3 cellular contexts compared by ENCODE assay signal in the genomic region with DNA sequence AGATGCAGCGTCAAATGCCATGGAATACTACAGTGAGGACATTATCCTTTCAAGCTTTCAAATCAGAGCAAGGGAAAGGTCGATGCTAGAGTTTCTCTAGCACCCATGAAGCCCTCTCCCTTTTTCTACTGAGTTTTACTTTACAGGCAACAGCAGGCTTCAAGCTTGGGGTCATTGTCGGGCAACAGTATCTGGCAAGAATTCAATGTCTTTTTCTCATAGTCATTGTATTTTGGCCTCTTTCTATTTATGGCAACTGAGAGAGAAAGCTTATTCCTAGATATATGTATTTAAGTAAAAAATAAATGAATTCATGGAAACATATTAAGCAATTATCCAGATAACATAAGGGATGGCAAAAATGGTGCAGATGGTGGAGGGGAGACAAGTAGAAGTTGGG.
TF ChIP-seq lines count a peak whose summit lies in the region.

No MANE protein-coding gene starts in this region.

TF ChIP-seq in HEK293, 187 proteins besides CTCF, POLR2A, EP300 and RAD21:
- TF ChIP-seq SCRT1 (tag by site-specific recombination; IDR thresholded peaks at IDR 0.05; ENCODE audit: borderline replicate concordance) (no peak), PRDM1 (tag by site-specific recombination; IDR thresholded peaks at IDR 0.05) (0 out of 2 replicates have a peak, but pooled peaks have one; percentile 15)
TF ChIP-seq in HEK293: peak in this region for 1.

TF ChIP-seq in K562, 482 proteins besides CTCF, POLR2A, EP300 and RAD21:
- TF ChIP-seq MYBL2 (IDR thresholded peaks at IDR 0.05; ENCODE audit: low read depth) (no peak), MYBL2 (CRISPR knock-in tag; IDR thresholded peaks at IDR 0.05; ENCODE audit: borderline replicate concordance) (no peak), ELF1 (tag; IDR thresholded peaks at IDR 0.05) (no peak), EWSR1 (IDR thresholded peaks at IDR 0.05; ENCODE audit: borderline replicate concordance, low read depth, partially characterized antibody) (no peak), GABPA (tag; conservative IDR thresholded peaks at IDR 0.05; ENCODE audit: low read depth) (no peak), POU5F1 (IDR thresholded peaks at IDR 0.05; ENCODE audit: borderline replicate concordance, low read depth, low read length, partially characterized antibody) (no peak), COPS2 (conservative IDR thresholded peaks at IDR 0.05) (no peak), HOMEZ (CRISPR knock-in tag; IDR thresholded peaks at IDR 0.05) (no peak), MCM3 (IDR thresholded peaks at IDR 0.05) (no peak), RHOXF2B (CRISPR knock-in tag; conservative IDR thresholded peaks at IDR 0.05) (no peak), ZNF12 (CRISPR knock-in tag; IDR thresholded peaks at IDR 0.05) (no peak), SMARCE1 (IDR thresholded peaks at IDR 0.05) (no peak), ZFP36 (IDR thresholded peaks at IDR 0.05; ENCODE audit: low read depth, low read length, partially characterized antibody) (no peak), THRA (IDR thresholded peaks at IDR 0.05) (no peak), TAF7 (tag; IDR thresholded peaks at IDR 0.05) (no peak), ZBTB7A (IDR thresholded peaks at IDR 0.05; ENCODE audit: borderline replicate concordance, control insufficient read depth, low read depth, low read length) (no peak), TRIM28 (IDR thresholded peaks at IDR 0.05) (no peak), NFE2 (IDR thresholded peaks at IDR 0.05; ENCODE audit: low read depth) (no peak)
- TF ChIP-seq, protein P1, sequence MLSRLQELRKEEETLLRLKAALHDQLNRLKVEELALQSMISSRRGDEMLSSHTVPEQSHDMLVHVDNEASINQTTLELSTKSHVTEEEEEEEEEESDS (CRISPR knock-in tag; IDR thresholded peaks at IDR 0.05): no peak
- TF ChIP-seq, protein P2, sequence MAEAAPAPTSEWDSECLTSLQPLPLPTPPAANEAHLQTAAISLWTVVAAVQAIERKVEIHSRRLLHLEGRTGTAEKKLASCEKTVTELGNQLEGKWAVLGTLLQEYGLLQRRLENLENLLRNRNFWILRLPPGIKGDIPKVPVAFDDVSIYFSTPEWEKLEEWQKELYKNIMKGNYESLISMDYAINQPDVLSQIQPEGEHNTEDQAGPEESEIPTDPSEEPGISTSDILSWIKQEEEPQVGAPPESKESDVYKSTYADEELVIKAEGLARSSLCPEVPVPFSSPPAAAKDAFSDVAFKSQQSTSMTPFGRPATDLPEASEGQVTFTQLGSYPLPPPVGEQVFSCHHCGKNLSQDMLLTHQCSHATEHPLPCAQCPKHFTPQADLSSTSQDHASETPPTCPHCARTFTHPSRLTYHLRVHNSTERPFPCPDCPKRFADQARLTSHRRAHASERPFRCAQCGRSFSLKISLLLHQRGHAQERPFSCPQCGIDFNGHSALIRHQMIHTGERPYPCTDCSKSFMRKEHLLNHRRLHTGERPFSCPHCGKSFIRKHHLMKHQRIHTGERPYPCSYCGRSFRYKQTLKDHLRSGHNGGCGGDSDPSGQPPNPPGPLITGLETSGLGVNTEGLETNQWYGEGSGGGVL (CRISPR knock-in tag; IDR thresholded peaks at IDR 0.05): no peak

TF ChIP-seq in GM23338, 12 proteins besides CTCF, POLR2A, EP300 and RAD21:
- TF ChIP-seq, protein P3, sequence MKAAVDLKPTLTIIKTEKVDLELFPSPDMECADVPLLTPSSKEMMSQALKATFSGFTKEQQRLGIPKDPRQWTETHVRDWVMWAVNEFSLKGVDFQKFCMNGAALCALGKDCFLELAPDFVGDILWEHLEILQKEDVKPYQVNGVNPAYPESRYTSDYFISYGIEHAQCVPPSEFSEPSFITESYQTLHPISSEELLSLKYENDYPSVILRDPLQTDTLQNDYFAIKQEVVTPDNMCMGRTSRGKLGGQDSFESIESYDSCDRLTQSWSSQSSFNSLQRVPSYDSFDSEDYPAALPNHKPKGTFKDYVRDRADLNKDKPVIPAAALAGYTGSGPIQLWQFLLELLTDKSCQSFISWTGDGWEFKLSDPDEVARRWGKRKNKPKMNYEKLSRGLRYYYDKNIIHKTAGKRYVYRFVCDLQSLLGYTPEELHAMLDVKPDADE (IDR thresholded peaks at IDR 0.05): no peak
- TF ChIP-seq NANOG (IDR thresholded peaks at IDR 0.05; ENCODE audit: borderline replicate concordance) (no peak), JUNB (IDR thresholded peaks at IDR 0.05; ENCODE audit: unreplicated experiment) (no peak), REST (IDR thresholded peaks at IDR 0.05; ENCODE audit: unreplicated experiment) (no peak), STAT1 (IDR thresholded peaks at IDR 0.05; ENCODE audit: unreplicated experiment) (no peak), ZNF331 (CRISPR knock-in tag; IDR thresholded peaks at IDR 0.05; ENCODE audit: low read depth) (no peak), EZH2 (IDR thresholded peaks at IDR 0.05; ENCODE audit: low read depth, unreplicated experiment) (no peak), ZNF114 (CRISPR knock-in tag; IDR thresholded peaks at IDR 0.05) (no peak), CREB1 (CRISPR knock-in tag; IDR thresholded peaks at IDR 0.05; ENCODE audit: low read depth) (no peak), EZH2phosphoT487 (IDR thresholded peaks at IDR 0.05; ENCODE audit: unreplicated experiment) (no peak)
- TF ChIP-seq, protein P4, sequence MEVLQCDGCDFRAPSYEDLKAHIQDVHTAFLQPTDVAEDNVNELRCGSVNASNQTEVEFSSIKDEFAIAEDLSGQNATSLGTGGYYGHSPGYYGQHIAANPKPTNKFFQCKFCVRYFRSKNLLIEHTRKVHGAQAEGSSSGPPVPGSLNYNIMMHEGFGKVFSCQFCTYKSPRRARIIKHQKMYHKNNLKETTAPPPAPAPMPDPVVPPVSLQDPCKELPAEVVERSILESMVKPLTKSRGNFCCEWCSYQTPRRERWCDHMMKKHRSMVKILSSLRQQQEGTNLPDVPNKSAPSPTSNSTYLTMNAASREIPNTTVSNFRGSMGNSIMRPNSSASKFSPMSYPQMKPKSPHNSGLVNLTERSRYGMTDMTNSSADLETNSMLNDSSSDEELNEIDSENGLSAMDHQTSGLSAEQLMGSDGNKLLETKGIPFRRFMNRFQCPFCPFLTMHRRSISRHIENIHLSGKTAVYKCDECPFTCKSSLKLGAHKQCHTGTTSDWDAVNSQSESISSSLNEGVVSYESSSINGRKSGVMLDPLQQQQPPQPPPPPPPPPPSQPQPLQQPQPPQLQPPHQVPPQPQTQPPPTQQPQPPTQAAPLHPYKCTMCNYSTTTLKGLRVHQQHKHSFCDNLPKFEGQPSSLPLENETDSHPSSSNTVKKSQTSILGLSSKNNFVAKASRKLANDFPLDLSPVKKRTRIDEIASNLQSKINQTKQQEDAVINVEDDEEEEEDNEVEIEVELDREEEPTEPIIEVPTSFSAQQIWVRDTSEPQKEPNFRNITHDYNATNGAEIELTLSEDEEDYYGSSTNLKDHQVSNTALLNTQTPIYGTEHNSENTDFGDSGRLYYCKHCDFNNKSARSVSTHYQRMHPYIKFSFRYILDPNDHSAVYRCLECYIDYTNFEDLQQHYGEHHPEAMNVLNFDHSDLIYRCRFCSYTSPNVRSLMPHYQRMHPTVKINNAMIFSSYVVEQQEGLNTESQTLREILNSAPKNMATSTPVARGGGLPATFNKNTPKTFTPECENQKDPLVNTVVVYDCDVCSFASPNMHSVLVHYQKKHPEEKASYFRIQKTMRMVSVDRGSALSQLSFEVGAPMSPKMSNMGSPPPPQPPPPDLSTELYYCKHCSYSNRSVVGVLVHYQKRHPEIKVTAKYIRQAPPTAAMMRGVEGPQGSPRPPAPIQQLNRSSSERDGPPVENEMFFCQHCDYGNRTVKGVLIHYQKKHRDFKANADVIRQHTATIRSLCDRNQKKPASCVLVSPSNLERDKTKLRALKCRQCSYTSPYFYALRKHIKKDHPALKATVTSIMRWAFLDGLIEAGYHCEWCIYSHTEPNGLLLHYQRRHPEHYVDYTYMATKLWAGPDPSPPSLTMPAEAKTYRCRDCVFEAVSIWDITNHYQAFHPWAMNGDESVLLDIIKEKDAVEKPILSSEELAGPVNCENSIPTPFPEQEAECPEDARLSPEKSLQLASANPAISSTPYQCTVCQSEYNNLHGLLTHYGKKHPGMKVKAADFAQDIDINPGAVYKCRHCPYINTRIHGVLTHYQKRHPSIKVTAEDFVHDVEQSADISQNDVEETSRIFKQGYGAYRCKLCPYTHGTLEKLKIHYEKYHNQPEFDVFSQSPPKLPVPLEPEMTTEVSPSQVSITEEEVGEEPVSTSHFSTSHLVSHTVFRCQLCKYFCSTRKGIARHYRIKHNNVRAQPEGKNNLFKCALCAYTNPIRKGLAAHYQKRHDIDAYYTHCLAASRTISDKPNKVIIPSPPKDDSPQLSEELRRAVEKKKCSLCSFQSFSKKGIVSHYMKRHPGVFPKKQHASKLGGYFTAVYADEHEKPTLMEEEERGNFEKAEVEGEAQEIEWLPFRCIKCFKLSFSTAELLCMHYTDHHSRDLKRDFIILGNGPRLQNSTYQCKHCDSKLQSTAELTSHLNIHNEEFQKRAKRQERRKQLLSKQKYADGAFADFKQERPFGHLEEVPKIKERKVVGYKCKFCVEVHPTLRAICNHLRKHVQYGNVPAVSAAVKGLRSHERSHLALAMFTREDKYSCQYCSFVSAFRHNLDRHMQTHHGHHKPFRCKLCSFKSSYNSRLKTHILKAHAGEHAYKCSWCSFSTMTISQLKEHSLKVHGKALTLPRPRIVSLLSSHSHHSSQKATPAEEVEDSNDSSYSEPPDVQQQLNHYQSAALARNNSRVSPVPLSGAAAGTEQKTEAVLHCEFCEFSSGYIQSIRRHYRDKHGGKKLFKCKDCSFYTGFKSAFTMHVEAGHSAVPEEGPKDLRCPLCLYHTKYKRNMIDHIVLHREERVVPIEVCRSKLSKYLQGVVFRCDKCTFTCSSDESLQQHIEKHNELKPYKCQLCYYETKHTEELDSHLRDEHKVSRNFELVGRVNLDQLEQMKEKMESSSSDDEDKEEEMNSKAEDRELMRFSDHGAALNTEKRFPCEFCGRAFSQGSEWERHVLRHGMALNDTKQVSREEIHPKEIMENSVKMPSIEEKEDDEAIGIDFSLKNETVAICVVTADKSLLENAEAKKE (CRISPR knock-in tag; IDR thresholded peaks at IDR 0.05): no peak
